In the genomic region with DNA sequence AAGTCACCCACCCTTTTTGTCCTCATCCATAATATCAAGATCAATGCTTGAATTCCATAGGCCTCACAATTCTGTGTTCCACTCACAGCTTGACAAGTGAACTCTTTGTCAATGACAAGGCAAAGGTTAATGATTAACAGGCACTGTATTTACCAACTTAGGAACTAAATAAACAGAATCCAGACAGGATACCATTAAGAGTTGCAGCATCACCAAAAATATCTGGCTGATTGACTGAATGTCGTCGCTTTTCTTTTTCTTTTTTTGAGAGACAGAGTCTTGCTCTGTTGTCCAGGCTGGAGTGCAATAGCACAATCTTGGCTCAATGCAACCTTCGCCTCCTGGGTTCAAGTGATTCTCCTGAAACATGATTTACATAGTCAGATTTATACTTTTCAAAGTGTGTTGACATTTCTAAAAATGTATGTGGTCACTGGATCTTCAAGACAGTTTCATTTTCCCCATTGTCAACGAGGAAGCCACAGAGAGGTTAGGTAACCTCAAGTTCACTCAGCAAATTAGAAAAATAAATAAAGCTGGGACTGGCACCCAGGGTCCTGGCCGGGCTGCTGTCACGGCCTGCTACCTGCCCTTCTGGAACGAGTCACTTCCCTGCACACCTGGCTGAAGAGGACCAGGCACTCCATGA, we compare ENCODE assay signal across 16 cellular contexts.
DNase-seq lines count a peak whose midpoint lies in the region; ATAC-seq, FAIRE-seq and TF ChIP-seq lines count a peak whose summit lies in the region.
"Had no signal": no experiment of that assay in that cellular context is flagged by ENCODE, and none has a peak within 500 bp of the region (broad histone marks: within the 10 kb centered on the region; RNA-seq: fewer than 3 reads in every experiment).

No MANE protein-coding gene starts in this region.

- no peaks in the 10 kb centered on the region for H4K20me1 ChIP-seq in hepatocyte (ENCODE audit: insufficient read depth, poor library complexity, severe bottlenecking)

- H3K27me3 ChIP-seq in hepatocyte (no peaks in the 10 kb centered on the region), gastroesophageal sphincter (no peaks in the 10 kb centered on the region)
- H3K27me3 ChIP-seq: heart left ventricle, thyroid gland had no signal

- no peak overlapping the region for H3K4me2 ChIP-seq in hepatocyte

- peak overlapping the region; percentile 67 for H3K27ac Mint-ChIP-seq in activated CD4-positive, alpha-beta T cell treated with anti-CD3 and anti-CD28 coated beads, Interleukin-2, amount 10 ng/mL, durations not matched to agents 24 days and 14 days
- no peak overlapping the region for H3K27ac Mint-ChIP-seq in stimulated activated effector memory CD8-positive, alpha-beta T cell treated with anti-CD3 and anti-CD28 coated beads, Interleukin-12 subunit alpha, Interleukin-12 subunit beta, amount 100 ng/mL, for 72 hours
- H3K27ac Mint-ChIP-seq: activated naive CD8-positive, alpha-beta T cell had no signal

- H3K27me3 Mint-ChIP-seq in activated CD4-positive, alpha-beta T cell treated with anti-CD3 and anti-CD28 coated beads, Interleukin-2, amount 10 ng/mL, durations not matched to agents 24 days and 14 days: no peaks in the 10 kb centered on the region
- H3K27me3 Mint-ChIP-seq: activated naive CD8-positive, alpha-beta T cell had no signal

- H2AFZ ChIP-seq in hepatocyte: no peak overlapping the region

- peak; percentile 76 for DNase-seq in activated CD4-positive, alpha-beta T cell treated with anti-CD3 and anti-CD28 coated beads, Interleukin-2, amount 10 ng/mL, durations not matched to agents 24 days and 14 days
- DNase-seq in activated CD4-positive, alpha-beta T cell treated with anti-CD3 and anti-CD28 coated beads for 48 hours: no peak
- DNase-seq in NCI-H526 treated with DMSO at 0.1 percent for 48 hours (lab: John Stamatoyannopoulos, UW) (peak; percentile 51), hepatocyte (ENCODE audit: low spot score) (peak; percentile 83), kidney (no peak), GDM1 (lab: John Stamatoyannopoulos, UW) (no peak)
- DNase-seq in stimulated activated effector memory CD8-positive, alpha-beta T cell treated with anti-CD3 and anti-CD28 coated beads, Interleukin-12 subunit alpha, Interleukin-12 subunit beta, amount 100 ng/mL, for 72 hours (ENCODE audit: low spot score in 2 of 2): no peak
- DNase-seq: activated CD4-positive, alpha-beta T cell treated with anti-CD3 and anti-CD28 coated beads, Interleukin-2, amount 50 U/mL, for 1 hour; central memory CD4-positive, alpha-beta T cell; heart left ventricle; NCI-H1694 treated with DMSO at 0.1 percent for 48 hours; stimulated activated CD4-positive, alpha-beta T cell treated with anti-CD3 and anti-CD28 coated beads, Interleukin-12 subunit alpha, Interleukin-12 subunit beta, amount 100 ng/mL, for 4 hours; thyroid gland had no signal

- 50% methylated on average over 7 of the region's 7 CpGs for WGBS in hepatocyte (ENCODE audit: low lambda C conversion rate, missing lambda C conversion rate)
- 72 to 100% methylated on average over 3 to 7 of the region's 7 CpGs for WGBS in gastroesophageal sphincter (ENCODE audit: low coverage in 1 of 2), 2 donors

- no peaks in the 10 kb centered on the region for H3K9me2 ChIP-seq in hepatocyte (replicated peaks; ENCODE audit: insufficient read depth)

- peaks cover 4% of the 10 kb centered on the region for H3K9me3 Mint-ChIP-seq in activated CD4-positive, alpha-beta T cell treated with anti-CD3 and anti-CD28 coated beads, Interleukin-2, amount 10 ng/mL, durations not matched to agents 24 days and 14 days
- H3K9me3 Mint-ChIP-seq in stimulated activated effector memory CD8-positive, alpha-beta T cell treated with anti-CD3 and anti-CD28 coated beads, Interleukin-12 subunit alpha, Interleukin-12 subunit beta, amount 100 ng/mL, for 72 hours: peaks cover under 1% of the 10 kb centered on the region

- no peak overlapping the region for H3K4me3 ChIP-seq in hepatocyte
- no peak overlapping the region for H3K4me3 ChIP-seq in kidney (ENCODE audit: low read length in 2 of 2)
- H3K4me3 ChIP-seq in gastroesophageal sphincter: no peak overlapping the region
- H3K4me3 ChIP-seq: heart left ventricle, thyroid gland had no signal

- H3K36me3 ChIP-seq in hepatocyte (replicated peaks; ENCODE audit: insufficient read depth, low read depth) (no peaks in the 10 kb centered on the region), kidney (ENCODE audit: control insufficient read depth in 1 of 2, insufficient read depth in 2 of 2, low read length in 2 of 2) (no peaks in the 10 kb centered on the region), gastroesophageal sphincter (peaks cover 0 to 39% of the 10 kb centered on the region in 2 donors)
- H3K36me3 ChIP-seq: thyroid gland had no signal

- peak overlapping the region; percentile 58 for H3K4me3 Mint-ChIP-seq in activated CD4-positive, alpha-beta T cell treated with anti-CD3 and anti-CD28 coated beads, Interleukin-2, amount 10 ng/mL, durations not matched to agents 24 days and 14 days
- H3K4me3 Mint-ChIP-seq in stimulated activated effector memory CD8-positive, alpha-beta T cell treated with anti-CD3 and anti-CD28 coated beads, Interleukin-12 subunit alpha, Interleukin-12 subunit beta, amount 100 ng/mL, for 72 hours: no peak overlapping the region
- H3K4me3 Mint-ChIP-seq: activated naive CD8-positive, alpha-beta T cell had no signal

- intact Hi-C loops in activated CD4-positive, alpha-beta T cell treated with anti-CD3 and anti-CD28 coated beads, Interleukin-2, amount 10 ng/mL, durations not matched to agents 24 days and 14 days (cut with micrococcal nuclease): loop anchor here (10.0 kb wide), 1 partner anchor 120 kb away; no protein-coding TSS in a partner anchor
- intact Hi-C loops in kidney (cut with DNase I): no loop called here

- FAIRE-seq in kidney (lab: Jason Lieb, UNC): no peak
- FAIRE-seq: endothelial cell of umbilical vein had no signal

- no peak for TF ChIP-seq EP300 in gastroesophageal sphincter (IDR thresholded peaks at IDR 0.05)

- peaks cover 2% of the 10 kb centered on the region for H3K79me2 ChIP-seq in hepatocyte

- no peak overlapping the region for H3K9ac ChIP-seq in kidney (ENCODE audit: low read length in 2 of 2)

- peaks cover 58% of the 10 kb centered on the region for H3K4me1 Mint-ChIP-seq in activated CD4-positive, alpha-beta T cell treated with anti-CD3 and anti-CD28 coated beads, Interleukin-2, amount 10 ng/mL, durations not matched to agents 24 days and 14 days
- H3K4me1 Mint-ChIP-seq in stimulated activated effector memory CD8-positive, alpha-beta T cell treated with anti-CD3 and anti-CD28 coated beads, Interleukin-12 subunit alpha, Interleukin-12 subunit beta, amount 100 ng/mL, for 72 hours: peaks cover 26% of the 10 kb centered on the region

- no peak for TF ChIP-seq CTCF in hepatocyte (IDR thresholded peaks at IDR 0.05; ENCODE audit: poor library complexity)
- TF ChIP-seq CTCF in kidney (IDR thresholded peaks at IDR 0.05; ENCODE audit: borderline replicate concordance, extremely low read depth, insufficient read depth): no peak
- TF ChIP-seq CTCF in gastroesophageal sphincter (IDR thresholded peaks at IDR 0.05): no peak

- H3K4me1 ChIP-seq in hepatocyte (ENCODE audit: insufficient read depth): peaks cover 18% of the 10 kb centered on the region
- H3K4me1 ChIP-seq in kidney (ENCODE audit: control insufficient read depth in 1 of 2, insufficient read depth in 1 of 2, low read depth in 1 of 2, low read length in 2 of 2): peaks cover 29 to 37% of the 10 kb centered on the region in 2 donors
- H3K4me1 ChIP-seq in gastroesophageal sphincter: peaks cover 0 to 24% (median 14%) of the 10 kb centered on the region in 3 donors

- H3K27ac ChIP-seq in hepatocyte (peak overlapping the region; percentile 91), kidney (ENCODE audit: low read depth in 2 of 2, low read length in 2 of 2) (peak overlapping the region in 1 of 2 donors; percentile 5), gastroesophageal sphincter (no peak overlapping the region)
- H3K27ac ChIP-seq: thyroid gland had no signal

- no peak for TF ChIP-seq POLR2A in gastroesophageal sphincter (IDR thresholded peaks at IDR 0.05)

- ATAC-seq in stimulated activated effector memory CD8-positive, alpha-beta T cell treated with anti-CD3 and anti-CD28 coated beads, Interleukin-12 subunit alpha, Interleukin-12 subunit beta, amount 100 ng/mL, for 72 hours: peak; percentile 35
- no peak for ATAC-seq in gastroesophageal sphincter
- ATAC-seq: heart left ventricle had no signal

- no peaks in the 10 kb centered on the region for H3K9me3 ChIP-seq in hepatocyte (ENCODE audit: low read depth)
- H3K9me3 ChIP-seq in kidney (ENCODE audit: control insufficient read depth in 1 of 2, low read length in 2 of 2): no peaks in the 10 kb centered on the region
- H3K9me3 ChIP-seq in gastroesophageal sphincter: no peaks in the 10 kb centered on the region
- H3K9me3 ChIP-seq: thyroid gland had no signal

- peaks cover 24% of the 10 kb centered on the region for H3K36me3 Mint-ChIP-seq in activated CD4-positive, alpha-beta T cell treated with anti-CD3 and anti-CD28 coated beads, Interleukin-2, amount 10 ng/mL, durations not matched to agents 24 days and 14 days (ENCODE audit: low read depth)
- H3K36me3 Mint-ChIP-seq in stimulated activated effector memory CD8-positive, alpha-beta T cell treated with anti-CD3 and anti-CD28 coated beads, Interleukin-12 subunit alpha, Interleukin-12 subunit beta, amount 100 ng/mL, for 72 hours: no peaks in the 10 kb centered on the region

Comparison
In these comparisons a context has a peak if more than half of its experiments do, and no peak if none do; other contexts are left out.
1. DNase-seq: peak in activated CD4-positive, alpha-beta T cell treated with anti-CD3 and anti-CD28 coated beads, Interleukin-2, amount 10 ng/mL, durations not matched to agents 24 days and 14 days (single experiment), NCI-H526 treated with DMSO at 0.1 percent for 48 hours (single experiment) and hepatocyte (single experiment); none in activated CD4-positive, alpha-beta T cell treated with anti-CD3 and anti-CD28 coated beads for 48 hours (single experiment), stimulated activated effector memory CD8-positive, alpha-beta T cell treated with anti-CD3 and anti-CD28 coated beads, Interleukin-12 subunit alpha, Interleukin-12 subunit beta, amount 100 ng/mL, for 72 hours (0 of 2), kidney (single experiment) and GDM1 (single experiment).